ENCODE assay signal across 2 cellular contexts in genomic region chr12:113495941-113496340, GRCh38. TPM values are rescaled to one million over a fixed set of nuclear protein-coding genes. Genes with fewer than 3 reads are reported as not detected.
"Had no signal": no experiment of that assay in that cellular context is flagged by ENCODE, and none has a peak within 500 bp of the region (broad histone marks: within the 10 kb centered on the region; RNA-seq: fewer than 3 reads in every experiment).

No MANE protein-coding gene starts in this region.

RNA-seq across cellular contexts. Expression of gene LHX5, which starts 24.3 kb away (rescaled TPM):
- total RNA-seq: G401, GM12878 had no signal
